Comparison of ENCODE assay signal across 8 cellular contexts in genomic region chr12:6662906-6663742, GRCh38. TPM values are rescaled to one million over a fixed set of nuclear protein-coding genes. Genes with fewer than 3 reads are reported as not detected.
DNase-seq lines count a peak whose midpoint lies in the region; ATAC-seq and TF ChIP-seq lines count a peak whose summit lies in the region.

ING4 (minus strand) TSS chr12:6663119; CDS start chr12:6663101, 18 bp downstream.

- H3K4me1 ChIP-seq in OCI-LY3 (ENCODE audit: low read length): peaks cover 14% of the 10 kb centered on the region

- H2AFZ ChIP-seq in OCI-LY3 (ENCODE audit: low read depth, low read length): peak within 1 kb of the TSS; percentile 92

- peak within 1 kb of the TSS; percentile 64 for H3K9ac ChIP-seq in OCI-LY3 (ENCODE audit: low read length)

- H3K4me2 ChIP-seq in OCI-LY3 (ENCODE audit: low read length): peak within 1 kb of the TSS; percentile 92

- peak within 1 kb of the TSS; percentile 69 for H3K27ac ChIP-seq in OCI-LY3 (ENCODE audit: low read length)

- peak within 1 kb of the TSS; percentile 94 for H3K4me3 ChIP-seq in OCI-LY3 (ENCODE audit: low read length)

- peaks cover 17% of the 10 kb centered on the region for H3K36me3 ChIP-seq in OCI-LY3 (replicated peaks; ENCODE audit: low read depth, low read length)

- TF ChIP-seq CTCF in OCI-LY3 (IDR thresholded peaks at IDR 0.05; ENCODE audit: low read depth, low read length) (no peak), endothelial cell (IDR thresholded peaks at IDR 0.05; ENCODE audit: unreplicated experiment) (no peak), mesothelial cell of epicardium (IDR thresholded peaks at IDR 0.05; ENCODE audit: unreplicated experiment) (no peak)

- H3K9me3 Mint-ChIP-seq in endothelial cell (ENCODE audit: unreplicated experiment) (no peaks in the 10 kb centered on the region), mesothelial cell of epicardium (no peaks in the 10 kb centered on the region)

- no peaks in the 10 kb centered on the region for H4K20me1 ChIP-seq in OCI-LY3 (ENCODE audit: insufficient read depth, low read length)

- H3K9me3 ChIP-seq in OCI-LY3 (ENCODE audit: insufficient read depth, low read length): no peaks in the 10 kb centered on the region

- H3K27me3 Mint-ChIP-seq in endothelial cell (ENCODE audit: unreplicated experiment): peaks cover 14% of the 10 kb centered on the region
- no peaks in the 10 kb centered on the region for H3K27me3 Mint-ChIP-seq in mesothelial cell of epicardium (ENCODE audit: low read depth)

- peak within 1 kb of the TSS; percentile 98 for H3K4me3 Mint-ChIP-seq in endothelial cell (ENCODE audit: unreplicated experiment)
- peak within 1 kb of the TSS; percentile 96 for H3K4me3 Mint-ChIP-seq in mesothelial cell of epicardium

- ATAC-seq in GM21515 (IDR thresholded peaks at IDR 0.05; ENCODE audit: unreplicated experiment): peak; percentile 92

- peaks cover 18% of the 10 kb centered on the region for H3K4me1 Mint-ChIP-seq in endothelial cell (ENCODE audit: unreplicated experiment)
- H3K4me1 Mint-ChIP-seq in mesothelial cell of epicardium: peaks cover 15% of the 10 kb centered on the region

- H3K79me2 ChIP-seq in OCI-LY3 (ENCODE audit: low read length): peaks cover 9% of the 10 kb centered on the region

- no peaks in the 10 kb centered on the region for H3K27me3 ChIP-seq in OCI-LY3 (ENCODE audit: low read depth, low read length)

- H3K27ac Mint-ChIP-seq in endothelial cell (ENCODE audit: unreplicated experiment) (peak within 1 kb of the TSS; percentile 100), mesothelial cell of epicardium (peak within 1 kb of the TSS; percentile 97)

- DNase-seq in D341Med (ENCODE audit: low spot score) (peak; percentile 97), HuH-7 (ENCODE audit: low spot score) (peak; percentile 95), endothelial cell (ENCODE audit: low spot score) (peak; percentile 88), mesothelial cell of epicardium (ENCODE audit: low spot score in 2 of 2, unreplicated experiment in 2 of 2) (peak; percentile 88 to 91)
- peak; percentile 93 for DNase-seq in activated CD8-positive, alpha-beta memory T cell treated with anti-CD3 and anti-CD28 coated beads, Interleukin-2, amount 50 U/mL, for 48 hours
- DNase-seq in stimulated activated CD8-positive, alpha-beta memory T cell treated with anti-CD3 and anti-CD28 coated beads, Interleukin-15, amount 100 ng/mL, for 48 hours (ENCODE audit: low read depth in 2 of 2): peak; percentile 93 to 94

- H3K36me3 Mint-ChIP-seq in endothelial cell (ENCODE audit: low read depth, unreplicated experiment) (peaks cover 20% of the 10 kb centered on the region), mesothelial cell of epicardium (peaks cover 20% of the 10 kb centered on the region)

RNA-seq across cellular contexts. Expression of gene ING4, which starts in this region (rescaled TPM):
- total RNA-seq in endothelial cell (ENCODE audit: unreplicated experiment): 41.3 TPM
- 63.5 to 69.0 TPM (median 64.2 TPM) in 3 replicates for total RNA-seq in mesothelial cell of epicardium

Comparison
In these comparisons a context has a peak if more than half of its experiments do, and no peak if none do; other contexts are left out.
1. Peak in every context shown above with its lines: DNase-seq, ATAC-seq, H3K4me3 ChIP-seq and H3K27ac ChIP-seq.